In genomic region chr1:172278478-172278877, GRCh38 we compare ENCODE assay signal across 1 cellular context.
TF ChIP-seq lines count a peak whose summit lies in the region.

No MANE protein-coding gene starts in this region.

TF ChIP-seq in K562, 482 proteins besides CTCF, POLR2A, EP300 and RAD21 (continued from another document):
- no peak for TF ChIP-seq HINFP (tag; conservative IDR thresholded peaks at IDR 0.05; ENCODE audit: low read depth)
- TF ChIP-seq ZNF77 (CRISPR knock-in tag; IDR thresholded peaks at IDR 0.05) = no peak
- TF ChIP-seq SOX6 (IDR thresholded peaks at IDR 0.05) = no peak
- no peak for TF ChIP-seq ZNF589 (CRISPR knock-in tag; IDR thresholded peaks at IDR 0.05; ENCODE audit: low read depth)
- no peak for TF ChIP-seq TBP (optimal IDR thresholded peaks at IDR 0.05; ENCODE audit: low read depth, low read length)
- no peak for TF ChIP-seq NCOA4 (IDR thresholded peaks at IDR 0.05; ENCODE audit: partially characterized antibody)
